13 cellular contexts compared by ENCODE assay signal in the genomic region with DNA sequence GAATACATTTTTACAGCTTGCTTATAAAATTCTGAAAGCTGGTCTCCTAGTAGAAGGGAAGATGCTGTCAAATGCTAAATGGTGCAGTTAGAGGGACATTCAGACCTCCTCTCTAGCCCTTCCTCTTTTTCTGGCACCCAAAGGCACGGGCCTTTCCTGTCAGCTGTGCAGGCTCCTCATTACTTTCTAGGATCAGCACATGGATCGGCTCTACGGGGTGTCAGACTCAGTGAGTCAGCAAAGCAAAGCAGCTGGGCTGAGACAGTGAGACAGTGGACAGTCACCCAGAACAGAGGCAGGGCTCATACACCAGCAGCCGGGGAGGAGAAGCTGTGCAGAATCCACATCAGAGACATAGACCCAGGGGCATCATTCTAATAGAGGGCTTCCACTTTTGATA.
DNase-seq lines count a peak whose midpoint lies in the region; ATAC-seq and TF ChIP-seq lines count a peak whose summit lies in the region.
"Had no signal": no experiment of that assay in that cellular context is flagged by ENCODE, and none has a peak within 500 bp of the region (broad histone marks: within the 10 kb centered on the region; RNA-seq: fewer than 3 reads in every experiment).

No MANE protein-coding gene starts in this region.

- DNase-seq in AG10803 (ENCODE audit: low read depth) = peak; percentile 62
- peak; percentile 56 for DNase-seq in MG63
- DNase-seq in colonic mucosa = peak; percentile 29
- peak in 2 of 3 donors; percentile 17 to 32 for DNase-seq in mucosa of descending colon
- no peak for DNase-seq in stimulated activated effector memory CD8-positive, alpha-beta T cell treated with anti-CD3 and anti-CD28 coated beads, Interleukin-12 subunit alpha, Interleukin-12 subunit beta, amount 100 ng/mL, for 72 hours (ENCODE audit: low spot score in 2 of 2)
- DNase-seq in activated gamma-delta T cell treated with Interleukin-2 at 50 U/mL for 16 hours = no peak
- no peak for DNase-seq in natural killer cell
- DNase-seq: activated T-cell treated with anti-CD3 and anti-CD28 coated beads, Interleukin-2, amount 50 U/mL, for 24 hours; NCI-H446 treated with DMSO at 0.1 percent for 48 hours; occipital lobe; T-helper 9 cell had no signal

- H3K36me3 Mint-ChIP-seq in stimulated activated effector memory CD8-positive, alpha-beta T cell treated with anti-CD3 and anti-CD28 coated beads, Interleukin-12 subunit alpha, Interleukin-12 subunit beta, amount 100 ng/mL, for 72 hours = no peaks in the 10 kb centered on the region
- no peaks in the 10 kb centered on the region for H3K36me3 Mint-ChIP-seq in natural killer cell

- TF ChIP-seq CTCF in AG10803 (conservative IDR thresholded peaks at IDR 0.05; ENCODE audit: low read length) (no peak), colonic mucosa (IDR thresholded peaks at IDR 0.05) (no peak), mucosa of descending colon (IDR thresholded peaks at IDR 0.05) (no peak), natural killer cell (IDR thresholded peaks at IDR 0.05) (no peak)

- no peaks in the 10 kb centered on the region for H3K4me1 ChIP-seq in colonic mucosa
- no peaks in the 10 kb centered on the region for H3K4me1 ChIP-seq in mucosa of descending colon (ENCODE audit: low read depth)

- H3K4me3 Mint-ChIP-seq in stimulated activated effector memory CD8-positive, alpha-beta T cell treated with anti-CD3 and anti-CD28 coated beads, Interleukin-12 subunit alpha, Interleukin-12 subunit beta, amount 100 ng/mL, for 72 hours = no peak overlapping the region
- H3K4me3 Mint-ChIP-seq in natural killer cell = no peak overlapping the region
- H3K4me3 Mint-ChIP-seq: activated T-cell treated with anti-CD3 and anti-CD28 coated beads, Interleukin-2, amount 50 U/mL, for 24 hours had no signal

- no peaks in the 10 kb centered on the region for H3K9me3 Mint-ChIP-seq in stimulated activated effector memory CD8-positive, alpha-beta T cell treated with anti-CD3 and anti-CD28 coated beads, Interleukin-12 subunit alpha, Interleukin-12 subunit beta, amount 100 ng/mL, for 72 hours
- H3K9me3 Mint-ChIP-seq in natural killer cell = peaks cover 0 to 3% of the 10 kb centered on the region in 2 donors
- H3K9me3 Mint-ChIP-seq: activated T-cell treated with anti-CD3 and anti-CD28 coated beads, Interleukin-2, amount 50 U/mL, for 24 hours had no signal

- H3K36me3 ChIP-seq in MG63 = no peaks in the 10 kb centered on the region
- no peaks in the 10 kb centered on the region for H3K36me3 ChIP-seq in colonic mucosa
- H3K36me3 ChIP-seq in mucosa of descending colon (ENCODE audit: low read depth) = no peaks in the 10 kb centered on the region

- no peak overlapping the region for H3K4me3 ChIP-seq in AG10803 (ENCODE audit: low read length)
- no peak overlapping the region for H3K4me3 ChIP-seq in MG63
- no peak overlapping the region for H3K4me3 ChIP-seq in colonic mucosa
- no peak overlapping the region for H3K4me3 ChIP-seq in mucosa of descending colon

- no peaks in the 10 kb centered on the region for H3K27me3 ChIP-seq in MG63
- H3K27me3 ChIP-seq in colonic mucosa = no peaks in the 10 kb centered on the region

- H3K9me3 ChIP-seq in MG63 (no peaks in the 10 kb centered on the region), colonic mucosa (no peaks in the 10 kb centered on the region), mucosa of descending colon (no peaks in the 10 kb centered on the region)

- H3K4me1 Mint-ChIP-seq in stimulated activated effector memory CD8-positive, alpha-beta T cell treated with anti-CD3 and anti-CD28 coated beads, Interleukin-12 subunit alpha, Interleukin-12 subunit beta, amount 100 ng/mL, for 72 hours = no peaks in the 10 kb centered on the region
- no peaks in the 10 kb centered on the region for H3K4me1 Mint-ChIP-seq in natural killer cell

- peak; percentile 52 for ATAC-seq in mucosa of descending colon
- ATAC-seq in GM18909 (IDR thresholded peaks at IDR 0.05; ENCODE audit: poor library complexity, unreplicated experiment) = no peak
- ATAC-seq in stimulated activated effector memory CD8-positive, alpha-beta T cell treated with anti-CD3 and anti-CD28 coated beads, Interleukin-12 subunit alpha, Interleukin-12 subunit beta, amount 100 ng/mL, for 72 hours = no peak
- no peak for ATAC-seq in natural killer cell

- H3K27me3 Mint-ChIP-seq in natural killer cell (ENCODE audit: low read depth in 2 of 2) = peaks cover 9 to 15% of the 10 kb centered on the region in 2 donors

- no peak overlapping the region for H3K27ac ChIP-seq in colonic mucosa
- H3K27ac ChIP-seq: C4-2B had no signal

- no peak overlapping the region for H3K9ac ChIP-seq in colonic mucosa (ENCODE audit: low read depth in 2 of 2, low read length in 2 of 2)

- intact Hi-C loops in colonic mucosa (cut with DNase I) = no loop called here
- intact Hi-C loops in mucosa of descending colon (cut with DNase I, micrococcal nuclease) = no loop called here
- intact Hi-C loops in natural killer cell (cut with micrococcal nuclease) = no loop called here

- no peak overlapping the region for H3K27ac Mint-ChIP-seq in stimulated activated effector memory CD8-positive, alpha-beta T cell treated with anti-CD3 and anti-CD28 coated beads, Interleukin-12 subunit alpha, Interleukin-12 subunit beta, amount 100 ng/mL, for 72 hours
- no peak overlapping the region for H3K27ac Mint-ChIP-seq in natural killer cell
- H3K27ac Mint-ChIP-seq: activated T-cell treated with anti-CD3 and anti-CD28 coated beads, Interleukin-2, amount 50 U/mL, for 24 hours had no signal

Comparison
In these comparisons a context has a peak if more than half of its experiments do, and no peak if none do; other contexts are left out.
1. DNase-seq: peak in AG10803 (single experiment), MG63 (single experiment), colonic mucosa (single experiment) and mucosa of descending colon (2 of 3); none in stimulated activated effector memory CD8-positive, alpha-beta T cell treated with anti-CD3 and anti-CD28 coated beads, Interleukin-12 subunit alpha, Interleukin-12 subunit beta, amount 100 ng/mL, for 72 hours (0 of 2), activated gamma-delta T cell treated with Interleukin-2 at 50 U/mL for 16 hours (single experiment) and natural killer cell (single experiment).